Comparison of ENCODE assay signal across 39 cellular contexts in genomic region chr14:101549154-101549553, GRCh38. TPM values are rescaled to one million over a fixed set of nuclear protein-coding genes. Genes with fewer than 3 reads are reported as not detected.
"Had no signal": no experiment of that assay in that cellular context is flagged by ENCODE, and none has a peak within 500 bp of the region (broad histone marks: within the 10 kb centered on the region; RNA-seq: fewer than 3 reads in every experiment).

No MANE protein-coding gene starts in this region.

- H3K9me3 ChIP-seq: ascending aorta had no signal

- H3K27me3 ChIP-seq: ascending aorta had no signal

- DNase-seq: activated B cell treated with CpG ODN at 0.5 μM for 24 hours; activated CD4-positive, alpha-beta memory T cell treated with anti-CD3 and anti-CD28 coated beads for 36 hours; activated CD4-positive, alpha-beta T cell treated with anti-CD3 and anti-CD28 coated beads for 4 hours; activated CD4-positive, alpha-beta T cell treated with anti-CD3 and anti-CD28 coated beads, Interleukin-2, amount 10 ng/mL, durations not matched to agents 24 days and 14 days; activated CD4-positive, alpha-beta T cell treated with anti-CD3 and anti-CD28 coated beads, Interleukin-2, amount 50 U/mL, for 1 hour; activated CD4-positive, alpha-beta T cell treated with anti-CD3 and anti-CD28 coated beads, Interleukin-2, amount 50 U/mL, for 4 hours; activated CD4-positive, CD25-positive, alpha-beta regulatory T cell treated with anti-CD3 and anti-CD28 coated beads, Interleukin-2, amount 50 U/mL, for 72 hours; activated CD8-positive, alpha-beta memory T cell treated with anti-CD3 and anti-CD28 coated beads, Interleukin-2, amount 50 U/mL, for 4 hours; activated CD8-positive, alpha-beta T cell treated with anti-CD3 and anti-CD28 coated beads for 36 hours; activated effector memory CD4-positive, alpha-beta T cell treated with anti-CD3 and anti-CD28 coated beads, Interleukin-2, amount 50 U/mL, for 16 hours; activated gamma-delta T cell treated with Interleukin-2 at 50 U/mL for 16 hours; activated naive CD4-positive, alpha-beta T cell; activated naive CD4-positive, alpha-beta T cell treated with anti-CD3 and anti-CD28 coated beads for 36 hours; activated naive CD8-positive, alpha-beta T cell treated with anti-CD3 and anti-CD28 coated beads, Interleukin-2, amount 10 ng/mL, durations not matched to agents 7 days and 5 days; activated naive CD8-positive, alpha-beta T cell treated with anti-CD3 and anti-CD28 coated beads, Interleukin-2, amount 50 U/mL, for 24 hours; activated T-cell treated with anti-CD3 and anti-CD28 coated beads for 4 hours; activated T-cell treated with anti-CD3 and anti-CD28 coated beads, Interleukin-2, amount 50 U/mL, for 1 hour; activated T-cell treated with anti-CD3 and anti-CD28 coated beads, Interleukin-2, amount 50 U/mL, for 4 hours; activated T-cell treated with anti-CD3 and anti-CD28 coated beads, Interleukin-2, amount 50 U/mL, for 72 hours; amygdala; anterior cingulate cortex; caudate nucleus; cerebellar nuclear complex; T-helper 1 cell; T-helper 2 cell; T-helper 9 cell had no signal

- H3K4me3 ChIP-seq: ascending aorta, cardiac muscle cell had no signal

- H3K27ac Mint-ChIP-seq: activated B cell treated with CpG ODN at 0.5 μM for 24 hours; activated CD4-positive, alpha-beta memory T cell treated with anti-CD3 and anti-CD28 coated beads for 36 hours; activated CD4-positive, alpha-beta T cell treated with anti-CD3 and anti-CD28 coated beads, Interleukin-2, amount 10 ng/mL, durations not matched to agents 24 days and 14 days; activated CD8-positive, alpha-beta T cell treated with anti-CD3 and anti-CD28 coated beads for 36 hours; activated naive CD4-positive, alpha-beta T cell treated with anti-CD3 and anti-CD28 coated beads for 36 hours; activated naive CD4-positive, alpha-beta T cell treated with anti-CD3 and anti-CD28 coated beads, Interleukin-2, amount 50 U/mL, for 24 hours; activated naive CD8-positive, alpha-beta T cell; activated naive CD8-positive, alpha-beta T cell treated with anti-CD3 and anti-CD28 coated beads, Interleukin-2, amount 10 ng/mL, durations not matched to agents 7 days and 5 days; activated naive CD8-positive, alpha-beta T cell treated with anti-CD3 and anti-CD28 coated beads, Interleukin-2, amount 50 U/mL, for 24 hours; activated T-cell treated with anti-CD3 and anti-CD28 coated beads, Interleukin-2, amount 50 U/mL, for 72 hours; activated T-helper 1 cell treated with anti-CD3 and anti-CD28 coated beads, Interleukin-12 subunit alpha, Interleukin-12 subunit beta, Interleukin-2, Interleukin-4 antibody, amounts not matched to agents 30 ng/mL and 10 ng/mL and 1 ng/mL, durations not matched to agents 14 hours and 24 hours and 36 hours; activated T-helper 17 cell treated with anti-CD3 and anti-CD28 coated beads, Interleukin-2, amount 50 U/mL, for 72 hours; brain; T-helper 1 cell treated with Interleukin-12 subunit alpha and Interleukin-12 subunit beta and Interleukin-4 antibody, amounts not matched to agents 30 μg/mL and 1 μg/mL, for 36 hours; T-helper 2 cell treated with Interferon-gamma antibody and Interleukin-4, amounts not matched to agents 5 μg/mL and 100 μg/mL, for 36 hours had no signal

- H3K9me3 Mint-ChIP-seq: activated CD4-positive, alpha-beta T cell treated with anti-CD3 and anti-CD28 coated beads, Interleukin-2, amount 10 ng/mL, durations not matched to agents 24 days and 14 days; activated CD8-positive, alpha-beta T cell treated with anti-CD3 and anti-CD28 coated beads for 36 hours; activated naive CD4-positive, alpha-beta T cell treated with anti-CD3 and anti-CD28 coated beads, Interleukin-2, amount 50 U/mL, for 24 hours; activated naive CD8-positive, alpha-beta T cell treated with anti-CD3 and anti-CD28 coated beads, Interleukin-2, amount 10 ng/mL, durations not matched to agents 7 days and 5 days; activated naive CD8-positive, alpha-beta T cell treated with anti-CD3 and anti-CD28 coated beads, Interleukin-2, amount 50 U/mL, for 24 hours; activated T-cell treated with anti-CD3 and anti-CD28 coated beads, Interleukin-2, amount 50 U/mL, for 72 hours; activated T-helper 1 cell treated with anti-CD3 and anti-CD28 coated beads, Interleukin-12 subunit alpha, Interleukin-12 subunit beta, Interleukin-2, Interleukin-4 antibody, amounts not matched to agents 30 ng/mL and 10 ng/mL and 1 ng/mL, durations not matched to agents 14 hours and 24 hours and 36 hours; activated T-helper 17 cell treated with anti-CD3 and anti-CD28 coated beads, Interleukin-2, amount 50 U/mL, for 72 hours; T-helper 2 cell treated with Interferon-gamma antibody and Interleukin-4, amounts not matched to agents 5 μg/mL and 100 μg/mL, for 36 hours had no signal

- H3K4me3 Mint-ChIP-seq: activated B cell treated with CpG ODN at 0.5 μM for 24 hours; activated CD4-positive, alpha-beta memory T cell treated with anti-CD3 and anti-CD28 coated beads for 36 hours; activated CD4-positive, alpha-beta T cell treated with anti-CD3 and anti-CD28 coated beads, Interleukin-2, amount 10 ng/mL, durations not matched to agents 24 days and 14 days; activated CD8-positive, alpha-beta T cell treated with anti-CD3 and anti-CD28 coated beads for 36 hours; activated naive CD4-positive, alpha-beta T cell treated with anti-CD3 and anti-CD28 coated beads for 36 hours; activated naive CD4-positive, alpha-beta T cell treated with anti-CD3 and anti-CD28 coated beads, Interleukin-2, amount 50 U/mL, for 24 hours; activated naive CD8-positive, alpha-beta T cell; activated naive CD8-positive, alpha-beta T cell treated with anti-CD3 and anti-CD28 coated beads, Interleukin-2, amount 10 ng/mL, durations not matched to agents 7 days and 5 days; activated naive CD8-positive, alpha-beta T cell treated with anti-CD3 and anti-CD28 coated beads, Interleukin-2, amount 50 U/mL, for 24 hours; activated T-cell treated with anti-CD3 and anti-CD28 coated beads, Interleukin-2, amount 50 U/mL, for 4 hours; activated T-cell treated with anti-CD3 and anti-CD28 coated beads, Interleukin-2, amount 50 U/mL, for 72 hours; activated T-helper 1 cell treated with anti-CD3 and anti-CD28 coated beads, Interleukin-12 subunit alpha, Interleukin-12 subunit beta, Interleukin-2, Interleukin-4 antibody, amounts not matched to agents 30 ng/mL and 10 ng/mL and 1 ng/mL, durations not matched to agents 14 hours and 24 hours and 36 hours; activated T-helper 17 cell treated with anti-CD3 and anti-CD28 coated beads, Interleukin-2, amount 50 U/mL, for 72 hours; brain; central memory CD8-positive, alpha-beta T cell; T-helper 1 cell treated with Interleukin-12 subunit alpha and Interleukin-12 subunit beta and Interleukin-4 antibody, amounts not matched to agents 30 μg/mL and 1 μg/mL, for 36 hours; T-helper 2 cell treated with Interferon-gamma antibody and Interleukin-4, amounts not matched to agents 5 μg/mL and 100 μg/mL, for 36 hours had no signal

- H3K4me1 Mint-ChIP-seq: activated B cell treated with CpG ODN at 0.5 μM for 24 hours; activated CD4-positive, alpha-beta T cell treated with anti-CD3 and anti-CD28 coated beads, Interleukin-2, amount 10 ng/mL, durations not matched to agents 24 days and 14 days; activated naive CD4-positive, alpha-beta T cell treated with anti-CD3 and anti-CD28 coated beads, Interleukin-2, amount 50 U/mL, for 24 hours; activated naive CD8-positive, alpha-beta T cell treated with anti-CD3 and anti-CD28 coated beads, Interleukin-2, amount 10 ng/mL, durations not matched to agents 7 days and 5 days; activated naive CD8-positive, alpha-beta T cell treated with anti-CD3 and anti-CD28 coated beads, Interleukin-2, amount 50 U/mL, for 24 hours; activated T-helper 17 cell treated with anti-CD3 and anti-CD28 coated beads, Interleukin-2, amount 50 U/mL, for 72 hours; brain; central memory CD8-positive, alpha-beta T cell had no signal

- H3K27ac ChIP-seq: ascending aorta, cardiac muscle cell, VCaP had no signal

- ATAC-seq: activated CD8-positive, alpha-beta T cell treated with anti-CD3 and anti-CD28 coated beads for 36 hours; activated naive CD8-positive, alpha-beta T cell treated with anti-CD3 and anti-CD28 coated beads, Interleukin-2, amount 50 U/mL, for 24 hours; activated T-cell treated with anti-CD3 and anti-CD28 coated beads, Interleukin-2, amount 50 U/mL, for 4 hours; activated T-cell treated with anti-CD3 and anti-CD28 coated beads, Interleukin-2, amount 50 U/mL, for 72 hours; activated T-helper 17 cell treated with anti-CD3 and anti-CD28 coated beads, Interleukin-2, amount 50 U/mL, for 72 hours had no signal

- H3K36me3 Mint-ChIP-seq: activated CD4-positive, alpha-beta memory T cell treated with anti-CD3 and anti-CD28 coated beads for 36 hours; activated naive CD4-positive, alpha-beta T cell treated with anti-CD3 and anti-CD28 coated beads, Interleukin-2, amount 50 U/mL, for 24 hours; activated naive CD8-positive, alpha-beta T cell; activated naive CD8-positive, alpha-beta T cell treated with anti-CD3 and anti-CD28 coated beads, Interleukin-2, amount 10 ng/mL, durations not matched to agents 7 days and 5 days; brain had no signal

- H3K27me3 Mint-ChIP-seq: activated CD4-positive, alpha-beta T cell treated with anti-CD3 and anti-CD28 coated beads, Interleukin-2, amount 10 ng/mL, durations not matched to agents 24 days and 14 days; activated CD8-positive, alpha-beta T cell treated with anti-CD3 and anti-CD28 coated beads for 36 hours; activated naive CD8-positive, alpha-beta T cell treated with anti-CD3 and anti-CD28 coated beads, Interleukin-2, amount 10 ng/mL, durations not matched to agents 7 days and 5 days had no signal

- H3K36me3 ChIP-seq: ascending aorta, cardiac muscle cell had no signal

- H3K4me1 ChIP-seq: ascending aorta had no signal

RNA-seq across cellular contexts. Expression of gene DIO3, which starts 12.1 kb away (rescaled TPM):
- total RNA-seq: activated B cell treated with CpG ODN at 0.5 μM for 24 hours; activated CD4-positive, alpha-beta memory T cell treated with anti-CD3 and anti-CD28 coated beads for 36 hours; activated CD4-positive, alpha-beta T cell treated with anti-CD3 and anti-CD28 coated beads, Interleukin-2, amount 10 ng/mL, durations not matched to agents 24 days and 14 days; activated CD8-positive, alpha-beta memory T cell treated with anti-CD3 and anti-CD28 coated beads for 36 hours; activated CD8-positive, alpha-beta T cell treated with anti-CD3 and anti-CD28 coated beads for 36 hours; activated naive CD4-positive, alpha-beta T cell treated with anti-CD3 and anti-CD28 coated beads for 36 hours; activated naive CD8-positive, alpha-beta T cell treated with anti-CD3 and anti-CD28 coated beads, Interleukin-2, amount 10 ng/mL, durations not matched to agents 7 days and 5 days; activated T-cell treated with anti-CD3 and anti-CD28 coated beads, Interleukin-2, amount 50 U/mL, for 4 hours; activated T-cell treated with anti-CD3 and anti-CD28 coated beads, Interleukin-2, amount 50 U/mL, for 72 hours; activated T-helper 1 cell treated with anti-CD3 and anti-CD28 coated beads, Interleukin-12 subunit alpha, Interleukin-12 subunit beta, Interleukin-2, Interleukin-4 antibody, amounts not matched to agents 30 ng/mL and 10 ng/mL and 1 ng/mL, durations not matched to agents 14 hours and 24 hours and 36 hours; activated T-helper 17 cell treated with anti-CD3 and anti-CD28 coated beads, Interleukin-2, amount 50 U/mL, for 72 hours; ascending aorta; bronchial epithelial cell had no signal
